In the genomic region with DNA sequence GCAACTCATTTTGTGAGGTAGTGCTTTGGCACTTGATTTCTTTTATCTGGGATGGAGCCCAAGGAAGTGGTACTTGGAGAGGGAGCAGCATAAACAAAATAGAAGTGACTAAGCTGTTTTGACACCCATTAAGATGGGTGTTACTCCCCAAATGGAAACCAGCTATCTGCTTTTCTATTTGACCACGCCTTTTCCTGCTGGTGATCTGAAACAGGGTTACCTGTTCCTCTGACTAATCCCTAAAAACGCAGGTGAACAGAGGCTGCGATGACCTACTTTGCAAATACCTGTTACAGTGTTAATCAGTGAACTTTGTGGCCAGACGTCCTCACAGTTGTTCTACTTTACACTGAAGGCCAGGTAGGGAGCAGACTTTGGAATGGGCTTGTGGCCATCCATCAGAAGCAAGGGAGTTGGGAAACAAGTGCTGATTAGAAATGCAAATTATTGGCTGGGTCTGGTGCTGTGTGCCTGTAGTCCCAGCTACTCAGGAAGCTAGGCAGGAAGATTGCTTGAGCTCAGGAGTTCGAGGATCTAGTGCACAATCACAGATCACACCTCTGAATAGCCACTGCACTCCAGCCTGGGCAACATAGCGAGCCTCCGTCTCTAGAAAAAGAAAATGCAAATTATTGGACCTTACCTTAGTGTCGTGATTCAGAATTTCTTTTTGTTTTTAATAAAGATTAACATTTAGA, we compare ENCODE assay signal across 20 cellular contexts. TPM values are rescaled to one million over a fixed set of nuclear protein-coding genes. Genes with fewer than 3 reads are reported as not detected.
DNase-seq lines count a peak whose midpoint lies in the region; ATAC-seq, FAIRE-seq and TF ChIP-seq lines count a peak whose summit lies in the region.
"Had no signal": no experiment of that assay in that cellular context is flagged by ENCODE, and none has a peak within 500 bp of the region (broad histone marks: within the 10 kb centered on the region; RNA-seq: fewer than 3 reads in every experiment).

No MANE protein-coding gene starts in this region.

- H3K4ac ChIP-seq in H1 (replicated peaks; ENCODE audit: insufficient read length, low read depth, low read length): no peak overlapping the region

- no peak overlapping the region for H3K18ac ChIP-seq in H1 (ENCODE audit: extremely low read depth, low read length)

- CTCF ChIA-PET in H1 (lab: Charles Lee; ENCODE audit: partially characterized antibody): interaction anchor here (0.7 to 1.5 kb wide), 3 partner anchors 21 to 49 kb away, joined by 3 read pairs; no protein-coding TSS in a partner anchor

- H2BK12ac ChIP-seq in H1 (ENCODE audit: low read depth, low read length): no peak overlapping the region

- FAIRE-seq in H1 (lab: Jason Lieb, UNC): no peak

- H3K23me2 ChIP-seq in H1 (ENCODE audit: low read depth, low read length): no peaks in the 10 kb centered on the region

- peak overlapping the region; percentile 94 for H2AFZ ChIP-seq in H1 (ENCODE audit: low read length)

- POLR2A ChIA-PET in H1 (lab: Charles Lee; ENCODE audit: partially characterized antibody): no interaction called here

- no peak overlapping the region for H3K4me2 ChIP-seq in H1 (ENCODE audit: insufficient read depth in 1 of 2, low read depth in 2 of 2, low read length in 2 of 2)

- H4K20me1 ChIP-seq in H1 (replicated peaks in 1 of 2; ENCODE audit: control insufficient read depth in 1 of 2, insufficient read depth in 2 of 2, low read length in 2 of 2): no peaks in the 10 kb centered on the region

- WGBS in H1 (ENCODE audit: extremely low coverage in 1 of 2, insufficient coverage in 1 of 2, insufficient read length in 1 of 2, insufficient replicate concordance in 2 of 2, low coverage in 1 of 2, low lambda C conversion rate in 2 of 2, missing lambda C conversion rate in 1 of 2), 2 experiments: 90% methylated on average over 8 of the region's 8 CpGs; no CpG with 5 or more reads in 1 of the 2 experiments

- H3K79me2 ChIP-seq in H1 (ENCODE audit: control insufficient read depth in 1 of 2, insufficient read depth in 2 of 2, low read length in 2 of 2): no peaks in the 10 kb centered on the region

- no peak for TF ChIP-seq EP300 in H1 (IDR thresholded peaks at IDR 0.05; ENCODE audit: borderline replicate concordance in 1 of 2, low read depth in 2 of 2, low read length in 2 of 2)

- no peak overlapping the region for H2BK120ac ChIP-seq in H1 (replicated peaks; ENCODE audit: low read depth, low read length)

- ATAC-seq in left lobe of liver (peak; percentile 76), HG03039 (IDR thresholded peaks at IDR 0.05; ENCODE audit: unreplicated experiment) (no peak), GM19452 (IDR thresholded peaks at IDR 0.05; ENCODE audit: unreplicated experiment) (no peak)
- ATAC-seq: sciatic nerve had no signal

- H2BK20ac ChIP-seq in H1 (ENCODE audit: low read length): no peak overlapping the region

- H3K14ac ChIP-seq in H1 (ENCODE audit: insufficient read length): no peak overlapping the region

- H2BK5ac ChIP-seq in H1 (ENCODE audit: low read depth, low read length): 0 out of 2 replicates have a peak overlapping the region, but pooled peaks have one; percentile 58

- no peak overlapping the region for H3K56ac ChIP-seq in H1 (replicated peaks; ENCODE audit: insufficient read length, low read depth, low read length)

- TF ChIP-seq POLR2A in H1 (IDR thresholded peaks at IDR 0.05; ENCODE audit: control extremely low read depth in 1 of 2, low read depth in 2 of 2, low read length in 2 of 2): no peak

- no peak overlapping the region for H4K8ac ChIP-seq in H1 (ENCODE audit: extremely low read depth, insufficient read depth, low read length)

- peak; percentile 16 for DNase-seq in A172 (ENCODE audit: low spot score)
- peak; percentile 45 for DNase-seq in MG63
- DNase-seq in H1 (ENCODE audit: low read depth in 1 of 2, low spot score in 2 of 2): no peak
- DNase-seq in left lobe of liver (ENCODE audit: low spot score): peak; percentile 92
- no peak for DNase-seq in NCI-H2171 treated with DMSO at 0.1 percent for 48 hours (lab: John Stamatoyannopoulos, UW)
- no peak for DNase-seq in NCI-H774 (lab: John Stamatoyannopoulos, UW)
- DNase-seq: 8988T; activated T-cell treated with anti-CD3 and anti-CD28 coated beads, Interleukin-2, amount 50 U/mL, for 24 hours; central memory CD4-positive, alpha-beta T cell; endodermal cell; HFFc6; islet precursor cell; midbrain; NCI-H146; nucleus accumbens; stimulated activated CD4-positive, alpha-beta T cell treated with anti-CD3 and anti-CD28 coated beads, Interleukin-4, amount 100 ng/mL, for 1 hour had no signal

- H3K4me3 ChIP-seq in MG63 (no peak overlapping the region), H1 (ENCODE audit: extremely low read depth in 1 of 4, insufficient read depth in 2 of 4, low read depth in 3 of 4, low read length in 4 of 4) (no peak overlapping the region)
- H3K4me3 ChIP-seq: tibial nerve had no signal

- H3K9me3 ChIP-seq in MG63 (no peaks in the 10 kb centered on the region), H1 (ENCODE audit: insufficient read depth in 2 of 2, low read depth in 1 of 2, low read length in 1 of 2) (no peaks in the 10 kb centered on the region; a peak in 1 of 4 replicates)

- no peak for TF ChIP-seq RAD21 in H1 (IDR thresholded peaks at IDR 0.05 in 1 of 2, conservative IDR thresholded peaks at IDR 0.05 in 1 of 2; ENCODE audit: low read depth in 2 of 2, low read length in 2 of 2)

- H3K27me3 ChIP-seq in MG63 (no peaks in the 10 kb centered on the region), H1 (replicated peaks in 1 of 4; ENCODE audit: control insufficient read depth in 3 of 4, extremely low read depth in 1 of 4, insufficient read depth in 3 of 4, low read length in 3 of 4) (no peaks in the 10 kb centered on the region)
- H3K27me3 ChIP-seq: tibial nerve had no signal

- no peak overlapping the region for H4K91ac ChIP-seq in H1 (replicated peaks; ENCODE audit: insufficient read length, low read length)

- peaks cover 0 to 4% (median 0%) of the 10 kb centered on the region in 4 experiments; a peak in 1 of 7 replicates for H3K4me1 ChIP-seq in H1 (replicated peaks in 1 of 4; ENCODE audit: control insufficient read depth in 3 of 4, insufficient read depth in 4 of 4, low read length in 3 of 4)

- TF ChIP-seq CTCF in H1 (IDR thresholded peaks at IDR 0.05; ENCODE audit: control extremely low read depth in 1 of 3, insufficient read depth in 1 of 3, low read depth in 1 of 3, low read length in 3 of 3): no peak

- no peak overlapping the region for H2BK15ac ChIP-seq in H1 (ENCODE audit: low read length)

- H3K36me3 ChIP-seq in MG63: no peaks in the 10 kb centered on the region
- H3K36me3 ChIP-seq in H1 (ENCODE audit: control insufficient read depth in 2 of 4, insufficient read depth in 4 of 4, low read length in 3 of 4): no peaks in the 10 kb centered on the region
- H3K36me3 ChIP-seq: tibial nerve had no signal

- H3K27ac ChIP-seq in H1 (ENCODE audit: low read depth, low read length): no peak overlapping the region

- H2AK5ac ChIP-seq in H1 (ENCODE audit: low read depth, low read length): no peak overlapping the region

- H3K9ac ChIP-seq in H1 (replicated peaks in 1 of 4; ENCODE audit: extremely low read depth in 1 of 4, low read depth in 3 of 4, low read length in 3 of 4): no peak overlapping the region

- no peaks in the 10 kb centered on the region for H3K79me1 ChIP-seq in H1 (ENCODE audit: low read depth, low read length)

- H4K5ac ChIP-seq in H1 (ENCODE audit: insufficient read length, low read depth, low read length): no peak overlapping the region

- no peak overlapping the region for H3K23ac ChIP-seq in H1 (ENCODE audit: insufficient read length)

TF ChIP-seq in H1, 55 proteins besides CTCF, POLR2A, EP300 and RAD21:
- TF ChIP-seq POU5F1 (IDR thresholded peaks at IDR 0.05; ENCODE audit: low read depth, low read length) (no peak), TBP (IDR thresholded peaks at IDR 0.05; ENCODE audit: low read depth, low read length) (no peak), RXRA (IDR thresholded peaks at IDR 0.05; ENCODE audit: insufficient read depth, low read depth, low read length) (no peak), EGR1 (IDR thresholded peaks at IDR 0.05; ENCODE audit: borderline replicate concordance, low read depth, low read length) (no peak), SIX5 (IDR thresholded peaks at IDR 0.05; ENCODE audit: low read depth, low read length) (no peak), TEAD4 (IDR thresholded peaks at IDR 0.05; ENCODE audit: low read depth, low read length) (no peak)

RNA-seq across cellular contexts. Expression of a gene that starts 58.3 kb away (rescaled TPM):
- total RNA-seq in A172 (2014; rRNA removed; shearing (Covaris generic)): 74.3 and 99.6 TPM in 2 replicates
- total RNA-seq in MG63 (2014; rRNA removed; shearing (Covaris generic); ENCODE audit: low replicate concordance): 37.7 and 51.3 TPM in 2 replicates
- 105 and 110 TPM in 2 replicates for total RNA-seq in H1 (2021; fragmentation: NEBNext Ultra II Directional; extraction: Animal tissue kit (Norgen Biotek cat#: 25700))
- 28.4 and 44.7 TPM in 2 replicates for polyA plus RNA-seq in H1 (2011; rRNA removed)
- polyA plus RNA-seq in H1 (2011; cell fraction: cytosol; rRNA removed): 45.2 TPM
- 66.7 TPM for polyA plus RNA-seq in H1 (2011; cell fraction: nucleus; rRNA removed)
- polyA plus RNA-seq in H1 (2012, experiment 1 of 2): 40.4 to 57.9 TPM (median 52.3 TPM) in 4 replicates
- polyA plus RNA-seq in H1 (2012, experiment 2 of 2): 3.0 TPM
- polyA plus RNA-seq in H1 (2013, experiment 1 of 2): 48.3 TPM
- 49.3 TPM for polyA plus RNA-seq in H1 (2013, experiment 2 of 2)
- polyA minus RNA-seq in H1 (2011; rRNA and poly(A)+ RNA removed): 224 and 290 TPM in 2 replicates
- 72.8 TPM for polyA minus RNA-seq in H1 (2011; cell fraction: cytosol; rRNA and poly(A)+ RNA removed)
- polyA minus RNA-seq in H1 (2011; cell fraction: nucleus; rRNA and poly(A)+ RNA removed): 179 TPM
- total RNA-seq in left lobe of liver: 165 TPM

Comparison
In these comparisons a context has a peak if more than half of its experiments do, and no peak if none do; other contexts are left out.
1. DNase-seq: peak in A172 (single experiment), MG63 (single experiment) and left lobe of liver (single experiment); none in H1 (0 of 2), NCI-H2171 treated with DMSO at 0.1 percent for 48 hours (single experiment) and NCI-H774 (single experiment).